1 cellular context compared by ENCODE assay signal in the genomic region with DNA sequence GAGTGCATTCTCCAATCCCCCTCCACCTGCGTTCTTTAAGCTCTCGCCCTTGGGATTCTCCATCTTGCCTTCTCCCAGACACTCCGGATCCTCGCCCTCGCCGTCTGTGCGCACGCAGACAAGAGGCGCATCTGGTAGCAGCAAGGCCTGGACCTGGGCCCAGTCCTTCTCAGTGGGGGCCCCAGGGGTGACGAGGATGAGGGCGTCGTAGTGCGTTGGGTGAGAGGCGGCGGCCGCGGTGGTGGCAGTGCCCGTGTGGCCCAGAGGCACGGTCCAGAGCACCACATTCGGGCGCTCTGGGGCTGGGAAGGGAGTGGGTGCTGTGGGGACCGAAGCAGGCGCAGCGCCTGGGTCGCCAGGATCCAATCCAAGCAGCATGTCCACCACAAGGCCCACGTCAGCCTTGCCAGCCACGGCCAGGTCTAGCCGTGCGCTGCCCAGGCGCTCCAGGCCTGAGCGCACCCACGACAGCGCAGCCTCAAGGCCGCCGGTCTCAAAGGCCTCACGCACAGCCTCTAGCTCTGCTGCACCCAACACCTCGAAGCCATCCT.
TF ChIP-seq lines count a peak whose summit lies in the region.

No MANE protein-coding gene starts in this region.

TF ChIP-seq in HepG2, 621 proteins besides CTCF, POLR2A, EP300 and RAD21:
- TF ChIP-seq FOSL1 (CRISPR knock-in tag; IDR thresholded peaks at IDR 0.05; ENCODE audit: borderline replicate concordance) (no peak), RBFOX2 (IDR thresholded peaks at IDR 0.05; ENCODE audit: low read depth, low read length) (0 out of 2 replicates have a peak, but pooled peaks have one; percentile 25)
